8 cellular contexts compared by ENCODE assay signal in the genomic region with DNA sequence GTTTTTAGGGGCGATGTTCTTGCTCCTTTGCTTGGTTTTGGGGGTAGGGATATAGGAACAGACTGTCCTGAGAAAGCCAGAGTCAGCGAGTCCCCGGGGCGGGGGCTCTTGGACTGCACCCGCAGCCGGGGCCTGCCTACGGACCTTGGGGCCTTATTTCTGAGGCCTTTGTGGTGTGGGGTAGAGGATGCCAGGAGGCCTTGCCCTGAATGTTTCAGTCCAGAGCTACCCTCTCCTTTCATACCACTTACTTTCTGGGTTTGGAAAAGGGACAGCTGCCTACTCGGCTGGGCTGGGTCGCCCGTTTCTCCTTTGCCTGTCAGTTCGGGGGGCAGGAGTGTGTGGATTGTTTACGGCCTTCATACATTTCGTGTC. TPM values are rescaled to one million over a fixed set of nuclear protein-coding genes. Genes with fewer than 3 reads are reported as not detected.
DNase-seq lines count a peak whose midpoint lies in the region; ATAC-seq and TF ChIP-seq lines count a peak whose summit lies in the region.

No MANE protein-coding gene starts in this region.

- H3K9me3 ChIP-seq in SJCRH30 (replicated peaks), result no peaks in the 10 kb centered on the region
- H3K9me3 ChIP-seq in endodermal cell (ENCODE audit: control insufficient read depth, low read length), result no peaks in the 10 kb centered on the region

- no peaks in the 10 kb centered on the region for H3K9me3 Mint-ChIP-seq in activated CD8-positive, alpha-beta memory T cell treated with anti-CD3 and anti-CD28 coated beads, Interleukin-2, amount 10 ng/mL, durations not matched to agents 7 days and 5 days (ENCODE audit: low read depth)
- H3K9me3 Mint-ChIP-seq in endodermal cell, result no peaks in the 10 kb centered on the region
- no peaks in the 10 kb centered on the region for H3K9me3 Mint-ChIP-seq in natural killer cell treated with Interleukin-12 subunit alpha and Interleukin-12 subunit beta and Interleukin-15 and Interleukin-18, amount 100 ng/mL, for 72 hours

- H3K4me1 ChIP-seq in SJCRH30 (no peaks in the 10 kb centered on the region), endodermal cell (ENCODE audit: control insufficient read depth, insufficient read depth, low read length) (no peaks in the 10 kb centered on the region)

- H3K9ac ChIP-seq in endodermal cell (ENCODE audit: extremely low read depth, low read length, poor library complexity, severe bottlenecking), result peak overlapping the region; percentile 95

- peak overlapping the region; percentile 98 for H3K4me3 Mint-ChIP-seq in activated CD8-positive, alpha-beta memory T cell treated with anti-CD3 and anti-CD28 coated beads, Interleukin-2, amount 10 ng/mL, durations not matched to agents 7 days and 5 days
- peak overlapping the region; percentile 85 for H3K4me3 Mint-ChIP-seq in endodermal cell
- H3K4me3 Mint-ChIP-seq in natural killer cell treated with Interleukin-12 subunit alpha and Interleukin-12 subunit beta and Interleukin-15 and Interleukin-18, amount 100 ng/mL, for 72 hours, result peak overlapping the region; percentile 93

- ATAC-seq in activated CD8-positive, alpha-beta memory T cell treated with anti-CD3 and anti-CD28 coated beads, Interleukin-2, amount 10 ng/mL, durations not matched to agents 7 days and 5 days, result peak; percentile 26
- ATAC-seq in HG02943 (IDR thresholded peaks at IDR 0.05; ENCODE audit: low read depth, unreplicated experiment), result peak; percentile 20
- ATAC-seq in natural killer cell treated with Interleukin-12 subunit alpha and Interleukin-12 subunit beta and Interleukin-15 and Interleukin-18, amount 100 ng/mL, for 72 hours, result peak; percentile 22 to 25

- CTCF ChIA-PET in activated CD8-positive, alpha-beta memory T cell treated with anti-CD3 and anti-CD28 coated beads, Interleukin-2, amount 10 ng/mL, durations not matched to agents 7 days and 5 days (lab: Charles Lee), result interaction anchor here (0.6 to 2.0 kb wide), 4 partner anchors 13 to 158 kb away, joined by 3 to 5 read pairs (median 4); no protein-coding TSS in a partner anchor

- peaks cover 49% of the 10 kb centered on the region for H3K4me1 Mint-ChIP-seq in activated CD8-positive, alpha-beta memory T cell treated with anti-CD3 and anti-CD28 coated beads, Interleukin-2, amount 10 ng/mL, durations not matched to agents 7 days and 5 days
- H3K4me1 Mint-ChIP-seq in endodermal cell, result peaks cover 19% of the 10 kb centered on the region
- H3K4me1 Mint-ChIP-seq in natural killer cell treated with Interleukin-12 subunit alpha and Interleukin-12 subunit beta and Interleukin-15 and Interleukin-18, amount 100 ng/mL, for 72 hours (ENCODE audit: low read depth in 2 of 2), result peaks cover 41 to 45% of the 10 kb centered on the region in 2 donors

- H3K27ac ChIP-seq in SJCRH30 (peak overlapping the region; percentile 67), endodermal cell (ENCODE audit: low read depth, low read length) (peak overlapping the region; percentile 93)

- H3K36me3 ChIP-seq in SJCRH30 (peaks cover 6% of the 10 kb centered on the region), endodermal cell (ENCODE audit: control insufficient read depth, insufficient read depth, low read length) (peaks cover 10% of the 10 kb centered on the region)

- no peaks in the 10 kb centered on the region for H3K27me3 Mint-ChIP-seq in activated CD8-positive, alpha-beta memory T cell treated with anti-CD3 and anti-CD28 coated beads, Interleukin-2, amount 10 ng/mL, durations not matched to agents 7 days and 5 days
- no peaks in the 10 kb centered on the region for H3K27me3 Mint-ChIP-seq in endodermal cell (ENCODE audit: insufficient read depth)
- H3K27me3 Mint-ChIP-seq in natural killer cell treated with Interleukin-12 subunit alpha and Interleukin-12 subunit beta and Interleukin-15 and Interleukin-18, amount 100 ng/mL, for 72 hours, result no peaks in the 10 kb centered on the region

- H3K27ac Mint-ChIP-seq in activated CD8-positive, alpha-beta memory T cell treated with anti-CD3 and anti-CD28 coated beads, Interleukin-2, amount 10 ng/mL, durations not matched to agents 7 days and 5 days, result peak overlapping the region; percentile 97
- H3K27ac Mint-ChIP-seq in endodermal cell, result peak overlapping the region; percentile 89
- peak overlapping the region; percentile 97 to 100 for H3K27ac Mint-ChIP-seq in natural killer cell treated with Interleukin-12 subunit alpha and Interleukin-12 subunit beta and Interleukin-15 and Interleukin-18, amount 100 ng/mL, for 72 hours

- H3K4me3 ChIP-seq in SJCRH30 (peak overlapping the region; percentile 83), endodermal cell (ENCODE audit: low read length) (peak overlapping the region; percentile 99)

- peaks cover 12% of the 10 kb centered on the region for H3K36me3 Mint-ChIP-seq in activated CD8-positive, alpha-beta memory T cell treated with anti-CD3 and anti-CD28 coated beads, Interleukin-2, amount 10 ng/mL, durations not matched to agents 7 days and 5 days
- H3K36me3 Mint-ChIP-seq in endodermal cell (ENCODE audit: low read depth), result peaks cover 5% of the 10 kb centered on the region
- no peaks in the 10 kb centered on the region for H3K36me3 Mint-ChIP-seq in natural killer cell treated with Interleukin-12 subunit alpha and Interleukin-12 subunit beta and Interleukin-15 and Interleukin-18, amount 100 ng/mL, for 72 hours

- 0 to 5% methylated on average over 2 to 13 of the region's 13 CpGs for WGBS in endodermal cell (ENCODE audit: insufficient coverage in 1 of 2, insufficient read length in 1 of 2), 2 experiments

- DNase-seq in activated CD8-positive, alpha-beta memory T cell treated with anti-CD3 and anti-CD28 coated beads, Interleukin-2, amount 10 ng/mL, durations not matched to agents 7 days and 5 days, result no peak
- DNase-seq in activated CD8-positive, alpha-beta memory T cell treated with anti-CD3 and anti-CD28 coated beads, Interleukin-2, amount 50 U/mL, for 4 hours, result no peak
- DNase-seq in SJCRH30 (peak in 1 of 2 experiments; percentile 57), endodermal cell (no peak), NK-92 (lab: John Stamatoyannopoulos, UW; ENCODE audit: unreplicated experiment) (no peak), T-helper 9 cell (no peak)
- no peak for DNase-seq in natural killer cell treated with Interleukin-12 subunit alpha and Interleukin-12 subunit beta and Interleukin-15 and Interleukin-18, amount 100 ng/mL, for 72 hours (ENCODE audit: low spot score)

- H3K27me3 ChIP-seq in SJCRH30 (no peaks in the 10 kb centered on the region), endodermal cell (ENCODE audit: control insufficient read depth, insufficient read depth, low read length, poor library complexity, severe bottlenecking) (no peaks in the 10 kb centered on the region)

- no peak for TF ChIP-seq CTCF in endodermal cell (conservative IDR thresholded peaks at IDR 0.05)

RNA-seq across cellular contexts. Expression of a gene that starts 0.4 kb away (rescaled TPM):
- 10 to 100 TPM; 55.1 to 58.1 TPM for total RNA-seq in activated CD8-positive, alpha-beta memory T cell treated with anti-CD3 and anti-CD28 coated beads, Interleukin-2, amount 10 ng/mL, durations not matched to agents 7 days and 5 days
- total RNA-seq in SJCRH30 (2014; rRNA removed; shearing (Covaris generic)), result 52.3 and 58.0 TPM in 2 replicates
- 10 to 100 TPM; 34.2 to 40.7 TPM for total RNA-seq in endodermal cell
- 46.5 TPM for polyA plus RNA-seq in endodermal cell (2013, experiment 1 of 2)
- polyA plus RNA-seq in endodermal cell (2013, experiment 2 of 2), result 42.6 TPM
- 10 to 100 TPM; 71.6 to 74.1 TPM for total RNA-seq in natural killer cell treated with Interleukin-12 subunit alpha and Interleukin-12 subunit beta and Interleukin-15 and Interleukin-18, amount 100 ng/mL, for 72 hours

RNA-seq across cellular contexts. Expression of a gene that starts 35.5 kb away (rescaled TPM):
- 1 to 10 TPM; 1.6 to 3.5 TPM for total RNA-seq in activated CD8-positive, alpha-beta memory T cell treated with anti-CD3 and anti-CD28 coated beads, Interleukin-2, amount 10 ng/mL, durations not matched to agents 7 days and 5 days
- 3.8 and 5.4 TPM in 2 replicates for total RNA-seq in SJCRH30 (2014; rRNA removed; shearing (Covaris generic))
- 10 to 100 TPM in 1 of 2 donors, 1 to 10 TPM in 1; 7.7 to 21.5 TPM for total RNA-seq in endodermal cell
- 21.0 TPM for polyA plus RNA-seq in endodermal cell (2013, experiment 1 of 2)
- polyA plus RNA-seq in endodermal cell (2013, experiment 2 of 2), result 20.6 TPM
- 1 to 10 TPM; 2.8 to 4.6 TPM for total RNA-seq in natural killer cell treated with Interleukin-12 subunit alpha and Interleukin-12 subunit beta and Interleukin-15 and Interleukin-18, amount 100 ng/mL, for 72 hours
